Comparison of ENCODE assay signal across 8 cellular contexts in the genomic region with DNA sequence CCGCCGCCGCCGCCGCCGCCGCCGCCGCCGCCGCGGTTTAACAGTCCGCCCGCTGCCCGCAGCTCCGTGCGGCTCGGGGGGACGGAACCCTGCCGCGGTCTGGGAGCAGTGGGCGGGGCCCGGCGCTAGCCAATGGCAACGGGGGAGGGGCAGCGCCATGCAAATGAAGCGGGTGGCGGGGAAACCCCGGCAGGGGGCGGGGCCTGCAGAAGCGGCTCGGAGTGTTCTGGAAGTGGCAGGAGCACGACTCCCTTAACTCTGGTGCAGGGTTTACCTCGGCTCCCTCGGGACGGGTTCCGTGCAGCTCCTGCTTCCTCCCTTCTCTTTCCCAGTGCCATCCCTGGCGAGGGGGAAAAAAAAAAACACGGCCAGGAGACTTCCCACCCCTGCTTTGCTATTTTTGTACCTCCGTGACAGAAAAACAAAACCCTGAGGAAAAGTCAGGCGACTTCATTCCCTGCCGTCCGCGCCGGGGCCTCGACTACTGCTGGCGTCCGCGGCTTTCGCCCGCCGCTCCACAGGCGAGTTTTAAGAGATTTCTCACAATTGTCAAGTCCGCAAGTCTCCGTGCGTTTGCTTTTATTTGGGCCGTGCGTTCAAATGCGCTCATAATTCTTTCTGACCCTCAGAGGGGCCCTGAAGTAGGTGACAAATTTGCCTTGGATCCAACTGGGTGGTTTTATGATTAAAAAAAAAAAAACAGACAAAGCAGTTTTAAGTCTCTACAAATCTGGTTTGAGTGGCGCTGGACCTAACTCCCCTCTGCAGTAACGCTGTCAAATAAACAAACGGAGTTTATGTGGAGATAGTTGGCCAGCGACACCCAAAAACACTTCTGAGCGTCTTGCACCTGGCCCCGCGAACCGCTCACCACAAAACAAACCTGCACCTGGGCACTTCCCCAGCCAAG. TPM values are rescaled to one million over a fixed set of nuclear protein-coding genes. Genes with fewer than 3 reads are reported as not detected.
A peak's percentile ranks its signal among the peaks of the same experiment; 100 is the strongest.
DNase-seq lines count a peak whose midpoint lies in the region; ATAC-seq and TF ChIP-seq lines count a peak whose summit lies in the region.

A gene with protein sequence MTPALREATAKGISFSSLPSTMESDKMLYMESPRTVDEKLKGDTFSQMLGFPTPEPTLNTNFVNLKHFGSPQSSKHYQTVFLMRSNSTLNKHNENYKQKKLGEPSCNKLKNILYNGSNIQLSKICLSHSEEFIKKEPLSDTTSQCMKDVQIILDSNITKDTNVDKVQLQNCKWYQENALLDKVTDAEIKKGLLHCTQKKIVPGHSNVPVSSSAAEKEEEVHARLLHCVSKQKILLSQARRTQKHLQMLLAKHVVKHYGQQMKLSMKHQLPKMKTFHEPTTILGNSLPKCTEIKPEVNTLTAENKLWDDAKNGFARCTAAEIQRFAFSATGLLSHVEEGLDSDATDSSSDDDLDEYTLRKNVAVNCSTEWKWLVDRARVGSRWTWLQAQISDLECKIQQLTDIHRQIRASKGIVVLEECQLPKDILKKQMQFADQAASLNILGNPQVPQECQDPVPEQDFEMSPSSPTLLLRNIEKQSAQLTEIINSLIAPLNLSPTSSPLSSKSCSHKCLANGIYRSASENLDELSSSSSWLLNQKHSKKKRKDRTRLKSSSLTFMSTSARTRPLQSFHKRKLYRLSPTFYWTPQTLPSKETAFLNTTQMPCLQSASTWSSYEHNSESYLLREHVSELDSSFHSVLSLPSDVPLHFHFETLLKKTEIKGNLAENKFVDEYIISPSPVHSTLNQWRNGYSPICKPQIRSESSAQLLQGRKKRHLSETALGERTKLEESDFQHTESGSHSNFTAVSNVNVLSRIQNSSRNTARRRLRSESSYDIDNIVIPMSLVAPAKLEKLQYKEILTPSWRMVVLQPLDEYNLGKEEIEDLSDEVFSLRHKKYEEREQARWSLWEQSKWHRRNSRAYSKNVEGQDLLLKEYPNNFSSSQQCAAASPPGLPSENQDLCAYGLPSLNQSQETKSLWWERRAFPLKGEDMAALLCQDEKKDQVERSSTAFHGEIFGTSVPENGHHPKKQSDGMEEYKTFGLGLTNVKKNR (minus strand): TSS at position 101 of the 910 bp plus-strand sequence. CDS start 16,827 bp downstream, outside the sequence.

- peaks cover 0 to 4% of the 10 kb centered on the region in 2 donors for H3K9me3 Mint-ChIP-seq in activated naive CD4-positive, alpha-beta T cell treated with anti-CD3 and anti-CD28 coated beads, Interleukin-2, amount 50 U/mL, for 72 hours

- peaks cover 14% of the 10 kb centered on the region in 2 donors for H3K36me3 Mint-ChIP-seq in activated naive CD4-positive, alpha-beta T cell treated with anti-CD3 and anti-CD28 coated beads, Interleukin-2, amount 50 U/mL, for 72 hours

- DNase-seq in GM06990 (ENCODE audit: extremely low read depth, insufficient read length) (peak; percentile 94), NCI-H1048 (lab: John Stamatoyannopoulos, UW) (peak; percentile 89), SK-N-MC (ENCODE audit: low read depth, low spot score) (peak; percentile 76), glomerular visceral epithelial cell (ENCODE audit: extremely low spot score) (peak; percentile 99), omental fat pad (ENCODE audit: low spot score) (peak; percentile 96)
- peak; percentile 96 to 97 for DNase-seq in activated naive CD4-positive, alpha-beta T cell treated with anti-CD3 and anti-CD28 coated beads, Interleukin-2, amount 50 U/mL, for 72 hours (ENCODE audit: low spot score in 2 of 2)

- peak within 1 kb of the TSS; percentile 92 for H3K9ac ChIP-seq in SK-N-MC (ENCODE audit: insufficient read length)

- H3K27me3 ChIP-seq in GM06990 (replicated peaks; ENCODE audit: control insufficient read depth, insufficient read depth, low read length), result no peaks in the 10 kb centered on the region

- H3K36me3 ChIP-seq in GM06990 (ENCODE audit: control insufficient read depth, insufficient read depth, low read length) (no peaks in the 10 kb centered on the region), SK-N-MC (ENCODE audit: insufficient read depth, low read length) (no peaks in the 10 kb centered on the region)

- TF ChIP-seq CTCF in GM06990 (IDR thresholded peaks at IDR 0.05; ENCODE audit: insufficient read depth, low read length, poor library complexity, severe bottlenecking) (no peak), omental fat pad (IDR thresholded peaks at IDR 0.05) (no peak)

- peak within 1 kb of the TSS; percentile 97 for H3K4me3 ChIP-seq in GM06990 (replicated peaks; ENCODE audit: low read depth, low read length)
- peak within 1 kb of the TSS; percentile 95 for H3K4me3 ChIP-seq in SK-N-MC

- peak within 1 kb of the TSS; percentile 97 to 100 for H3K27ac Mint-ChIP-seq in activated naive CD4-positive, alpha-beta T cell treated with anti-CD3 and anti-CD28 coated beads, Interleukin-2, amount 50 U/mL, for 72 hours

- H3K9me3 ChIP-seq in SK-N-MC (ENCODE audit: low read depth, low read length), result no peaks in the 10 kb centered on the region

- ATAC-seq in HG02588 (IDR thresholded peaks at IDR 0.05; ENCODE audit: unreplicated experiment) (peak; percentile 70), omental fat pad (ENCODE audit: low FRiP score) (peak; percentile 97)
- peak; percentile 81 to 84 for ATAC-seq in activated naive CD4-positive, alpha-beta T cell treated with anti-CD3 and anti-CD28 coated beads, Interleukin-2, amount 50 U/mL, for 72 hours

- H3K27ac ChIP-seq in SK-N-MC (peak within 1 kb of the TSS; percentile 94), temporal lobe (ENCODE audit: low read depth, low read length) (peak within 1 kb of the TSS; percentile 96)

RNA-seq across cellular contexts. Expression of the gene that starts here (rescaled TPM):
- 1 to 10 TPM; 8.1 to 9.6 TPM for total RNA-seq in activated naive CD4-positive, alpha-beta T cell treated with anti-CD3 and anti-CD28 coated beads, Interleukin-2, amount 50 U/mL, for 72 hours
- total RNA-seq in omental fat pad, result 10 to 100 TPM; 12.5 to 48.5 (median 24.4) TPM
- 63.4 TPM for total RNA-seq in temporal lobe

Comparison
In these comparisons a context has a peak if more than half of its experiments do, and no peak if none do; other contexts are left out.
1. Peak in every context shown above with its lines: DNase-seq, ATAC-seq, H3K4me3 ChIP-seq and H3K27ac ChIP-seq.